In genomic region chr10:45941196-45941595, GRCh38 we compare ENCODE assay signal across 3 cellular contexts. TPM values are rescaled to one million over a fixed set of nuclear protein-coding genes. Genes with fewer than 3 reads are reported as not detected.
DNase-seq lines count a peak whose midpoint lies in the region; ATAC-seq lines count a peak whose summit lies in the region.
"Not testable (repeated sequence)": the region's sequence is repeated elsewhere in the genome, so short reads cannot be mapped to it uniquely, and the experiment has no call there.

No MANE protein-coding gene starts in this region.

- H3K4me3 Mint-ChIP-seq in activated CD4-positive, alpha-beta T cell treated with anti-CD3 and anti-CD28 coated beads for 36 hours; activated CD8-positive, alpha-beta memory T cell treated with anti-CD3 and anti-CD28 coated beads, Interleukin-2, amount 10 ng/mL, durations not matched to agents 7 days and 5 days; activated naive CD8-positive, alpha-beta T cell treated with anti-CD3 and anti-CD28 coated beads, Interleukin-2, amount 10 ng/mL, durations not matched to agents 7 days and 5 days: not testable (repeated sequence)

- H3K4me1 Mint-ChIP-seq in activated CD4-positive, alpha-beta T cell treated with anti-CD3 and anti-CD28 coated beads for 36 hours; activated CD8-positive, alpha-beta memory T cell treated with anti-CD3 and anti-CD28 coated beads, Interleukin-2, amount 10 ng/mL, durations not matched to agents 7 days and 5 days; activated naive CD8-positive, alpha-beta T cell treated with anti-CD3 and anti-CD28 coated beads, Interleukin-2, amount 10 ng/mL, durations not matched to agents 7 days and 5 days: not testable (repeated sequence)

- intact Hi-C loops in activated CD4-positive, alpha-beta T cell treated with anti-CD3 and anti-CD28 coated beads for 36 hours (cut with DNase I, micrococcal nuclease), result not testable (repeated sequence)

- POLR2A ChIA-PET in activated CD4-positive, alpha-beta T cell treated with anti-CD3 and anti-CD28 coated beads for 36 hours (lab: Charles Lee); activated naive CD8-positive, alpha-beta T cell treated with anti-CD3 and anti-CD28 coated beads, Interleukin-2, amount 10 ng/mL, durations not matched to agents 7 days and 5 days (lab: Charles Lee): not testable (repeated sequence)

- not testable (repeated sequence) for H3K9me3 Mint-ChIP-seq in activated CD4-positive, alpha-beta T cell treated with anti-CD3 and anti-CD28 coated beads for 36 hours (ENCODE audit: low read depth); activated CD8-positive, alpha-beta memory T cell treated with anti-CD3 and anti-CD28 coated beads, Interleukin-2, amount 10 ng/mL, durations not matched to agents 7 days and 5 days (ENCODE audit: low read depth); activated naive CD8-positive, alpha-beta T cell treated with anti-CD3 and anti-CD28 coated beads, Interleukin-2, amount 10 ng/mL, durations not matched to agents 7 days and 5 days

- peak; percentile 36 for ATAC-seq in activated CD4-positive, alpha-beta T cell treated with anti-CD3 and anti-CD28 coated beads for 36 hours
- ATAC-seq in activated CD8-positive, alpha-beta memory T cell treated with anti-CD3 and anti-CD28 coated beads, Interleukin-2, amount 10 ng/mL, durations not matched to agents 7 days and 5 days, result peak; percentile 70
- peak; percentile 56 for ATAC-seq in activated naive CD8-positive, alpha-beta T cell treated with anti-CD3 and anti-CD28 coated beads, Interleukin-2, amount 10 ng/mL, durations not matched to agents 7 days and 5 days (ENCODE audit: low read depth)

- not testable (repeated sequence) for H3K36me3 Mint-ChIP-seq in activated CD4-positive, alpha-beta T cell treated with anti-CD3 and anti-CD28 coated beads for 36 hours (ENCODE audit: low read depth); activated CD8-positive, alpha-beta memory T cell treated with anti-CD3 and anti-CD28 coated beads, Interleukin-2, amount 10 ng/mL, durations not matched to agents 7 days and 5 days; activated naive CD8-positive, alpha-beta T cell treated with anti-CD3 and anti-CD28 coated beads, Interleukin-2, amount 10 ng/mL, durations not matched to agents 7 days and 5 days

- H3K27me3 Mint-ChIP-seq in activated CD4-positive, alpha-beta T cell treated with anti-CD3 and anti-CD28 coated beads for 36 hours; activated CD8-positive, alpha-beta memory T cell treated with anti-CD3 and anti-CD28 coated beads, Interleukin-2, amount 10 ng/mL, durations not matched to agents 7 days and 5 days; activated naive CD8-positive, alpha-beta T cell treated with anti-CD3 and anti-CD28 coated beads, Interleukin-2, amount 10 ng/mL, durations not matched to agents 7 days and 5 days: not testable (repeated sequence)

- not testable (repeated sequence) for H3K27ac Mint-ChIP-seq in activated CD4-positive, alpha-beta T cell treated with anti-CD3 and anti-CD28 coated beads for 36 hours; activated CD8-positive, alpha-beta memory T cell treated with anti-CD3 and anti-CD28 coated beads, Interleukin-2, amount 10 ng/mL, durations not matched to agents 7 days and 5 days; activated naive CD8-positive, alpha-beta T cell treated with anti-CD3 and anti-CD28 coated beads, Interleukin-2, amount 10 ng/mL, durations not matched to agents 7 days and 5 days

- not testable (repeated sequence) for DNase-seq in activated CD4-positive, alpha-beta T cell treated with anti-CD3 and anti-CD28 coated beads for 36 hours; activated CD8-positive, alpha-beta memory T cell treated with anti-CD3 and anti-CD28 coated beads, Interleukin-2, amount 10 ng/mL, durations not matched to agents 7 days and 5 days; activated naive CD8-positive, alpha-beta T cell treated with anti-CD3 and anti-CD28 coated beads, Interleukin-2, amount 10 ng/mL, durations not matched to agents 7 days and 5 days

- CTCF ChIA-PET in activated CD4-positive, alpha-beta T cell treated with anti-CD3 and anti-CD28 coated beads for 36 hours (lab: Charles Lee); activated CD8-positive, alpha-beta memory T cell treated with anti-CD3 and anti-CD28 coated beads, Interleukin-2, amount 10 ng/mL, durations not matched to agents 7 days and 5 days (lab: Charles Lee): not testable (repeated sequence)

RNA-seq across cellular contexts. Expression of gene TIMM23, which starts 31.1 kb away (rescaled TPM):
- 10 to 100 TPM; 72.6 to 79.5 TPM for total RNA-seq in activated CD4-positive, alpha-beta T cell treated with anti-CD3 and anti-CD28 coated beads for 36 hours
- total RNA-seq in activated CD8-positive, alpha-beta memory T cell treated with anti-CD3 and anti-CD28 coated beads, Interleukin-2, amount 10 ng/mL, durations not matched to agents 7 days and 5 days, result 10 to 100 TPM; 56.0 to 73.9 TPM
- 10 to 100 TPM; 42.7 to 43.8 TPM for total RNA-seq in activated naive CD8-positive, alpha-beta T cell treated with anti-CD3 and anti-CD28 coated beads, Interleukin-2, amount 10 ng/mL, durations not matched to agents 7 days and 5 days
